ENCODE assay signal across 15 cellular contexts in the genomic region with DNA sequence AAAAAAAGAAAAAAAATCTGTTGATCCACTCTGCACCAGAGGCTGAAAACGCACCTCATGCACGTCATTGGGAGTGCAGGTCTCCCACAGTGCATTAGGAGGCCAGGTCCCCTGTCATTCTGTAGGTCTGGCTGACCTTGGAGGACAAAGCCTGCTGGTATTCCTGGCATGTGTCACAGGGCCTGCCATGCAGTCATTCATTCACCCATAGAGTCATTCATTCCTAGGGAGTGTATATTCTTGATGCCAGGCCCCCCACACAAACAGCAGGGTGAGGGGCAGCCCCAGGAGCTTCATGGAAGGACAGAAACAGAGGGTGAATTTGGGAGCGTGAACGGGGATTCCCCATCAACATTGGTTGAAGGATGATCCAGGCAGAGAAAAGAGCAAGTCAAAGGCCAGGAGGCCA. TPM values are rescaled to one million over a fixed set of nuclear protein-coding genes. Genes with fewer than 3 reads are reported as not detected.
DNase-seq lines count a peak whose midpoint lies in the region; ATAC-seq and TF ChIP-seq lines count a peak whose summit lies in the region.
"Had no signal": no experiment of that assay in that cellular context is flagged by ENCODE, and none has a peak within 500 bp of the region (broad histone marks: within the 10 kb centered on the region; RNA-seq: fewer than 3 reads in every experiment).

No MANE protein-coding gene starts in this region.

- no peaks in the 10 kb centered on the region for H3K9me3 Mint-ChIP-seq in activated T-cell treated with anti-CD3 and anti-CD28 coated beads, Interleukin-2, amount 50 U/mL, for 24 hours
- H3K9me3 Mint-ChIP-seq in endothelial cell (ENCODE audit: unreplicated experiment), result no peaks in the 10 kb centered on the region
- H3K9me3 Mint-ChIP-seq in stimulated activated memory B cell treated with anti-CD40 and anti-IgM and Interleukin-4, amounts not matched to agents 10 μg/mL and 1 μg/mL and 100 μg/mL, for 72 hours, result no peaks in the 10 kb centered on the region

- no peak overlapping the region for H3K27ac Mint-ChIP-seq in activated T-cell treated with anti-CD3 and anti-CD28 coated beads, Interleukin-2, amount 50 U/mL, for 24 hours
- H3K27ac Mint-ChIP-seq in endothelial cell (ENCODE audit: unreplicated experiment), result no peak overlapping the region
- peak overlapping the region; percentile 2 for H3K27ac Mint-ChIP-seq in stimulated activated memory B cell treated with anti-CD40 and anti-IgM and Interleukin-4, amounts not matched to agents 10 μg/mL and 1 μg/mL and 100 μg/mL, for 72 hours
- H3K27ac Mint-ChIP-seq: activated CD4-positive, alpha-beta T cell treated with anti-CD3 and anti-CD28 coated beads for 36 hours; progenitor cell of endocrine pancreas had no signal

- no peak for TF ChIP-seq POLR2A in NB4 (IDR thresholded peaks at IDR 0.05; ENCODE audit: extremely low read depth, insufficient read length)

- ATAC-seq in stimulated activated memory B cell treated with anti-CD40 and anti-IgM and Interleukin-4, amounts not matched to agents 10 μg/mL and 1 μg/mL and 100 μg/mL, for 72 hours, result no peak
- ATAC-seq in HG03520 (IDR thresholded peaks at IDR 0.05; ENCODE audit: unreplicated experiment), result no peak

- H3K36me3 Mint-ChIP-seq in activated T-cell treated with anti-CD3 and anti-CD28 coated beads, Interleukin-2, amount 50 U/mL, for 24 hours (ENCODE audit: low read depth), result no peaks in the 10 kb centered on the region
- H3K36me3 Mint-ChIP-seq in endothelial cell (ENCODE audit: low read depth, unreplicated experiment), result peaks cover 21% of the 10 kb centered on the region
- H3K36me3 Mint-ChIP-seq in stimulated activated memory B cell treated with anti-CD40 and anti-IgM and Interleukin-4, amounts not matched to agents 10 μg/mL and 1 μg/mL and 100 μg/mL, for 72 hours, result peaks cover 25% of the 10 kb centered on the region

- DNase-seq in activated T-cell treated with anti-CD3 and anti-CD28 coated beads, Interleukin-2, amount 50 U/mL, for 24 hours, result peak; percentile 28
- DNase-seq in activated T-cell treated with anti-CD3 and anti-CD28 coated beads, Interleukin-2, amount 50 U/mL, for 1 hour, result no peak
- DNase-seq in NB4 (ENCODE audit: low read depth) (no peak), endothelial cell (ENCODE audit: low spot score) (no peak), NCI-H1694 treated with DMSO at 0.1 percent for 48 hours (lab: John Stamatoyannopoulos, UW) (no peak), NCI-H748 treated with DMSO at 0.1 percent for 48 hours (lab: John Stamatoyannopoulos, UW) (no peak)

- H3K27me3 Mint-ChIP-seq in activated T-cell treated with anti-CD3 and anti-CD28 coated beads, Interleukin-2, amount 50 U/mL, for 24 hours, result no peaks in the 10 kb centered on the region
- H3K27me3 Mint-ChIP-seq in endothelial cell (ENCODE audit: unreplicated experiment), result peaks cover 3% of the 10 kb centered on the region
- H3K27me3 Mint-ChIP-seq in stimulated activated memory B cell treated with anti-CD40 and anti-IgM and Interleukin-4, amounts not matched to agents 10 μg/mL and 1 μg/mL and 100 μg/mL, for 72 hours, result peaks cover 7% of the 10 kb centered on the region
- H3K27me3 Mint-ChIP-seq: activated CD4-positive, alpha-beta T cell treated with anti-CD3 and anti-CD28 coated beads for 36 hours had no signal

- H3K4me1 Mint-ChIP-seq in activated T-cell treated with anti-CD3 and anti-CD28 coated beads, Interleukin-2, amount 50 U/mL, for 24 hours (ENCODE audit: low read depth), result peaks cover 10% of the 10 kb centered on the region
- peaks cover 15% of the 10 kb centered on the region for H3K4me1 Mint-ChIP-seq in endothelial cell (ENCODE audit: unreplicated experiment)
- H3K4me1 Mint-ChIP-seq in stimulated activated memory B cell treated with anti-CD40 and anti-IgM and Interleukin-4, amounts not matched to agents 10 μg/mL and 1 μg/mL and 100 μg/mL, for 72 hours, result peaks cover 36% of the 10 kb centered on the region
- H3K4me1 Mint-ChIP-seq: activated CD4-positive, alpha-beta T cell treated with anti-CD3 and anti-CD28 coated beads for 36 hours had no signal

- H3K4me3 Mint-ChIP-seq in activated T-cell treated with anti-CD3 and anti-CD28 coated beads, Interleukin-2, amount 50 U/mL, for 24 hours, result no peak overlapping the region
- peak overlapping the region; percentile 80 for H3K4me3 Mint-ChIP-seq in endothelial cell (ENCODE audit: unreplicated experiment)
- peak overlapping the region; percentile 42 for H3K4me3 Mint-ChIP-seq in stimulated activated memory B cell treated with anti-CD40 and anti-IgM and Interleukin-4, amounts not matched to agents 10 μg/mL and 1 μg/mL and 100 μg/mL, for 72 hours
- H3K4me3 Mint-ChIP-seq: activated CD4-positive, alpha-beta T cell treated with anti-CD3 and anti-CD28 coated beads for 36 hours had no signal

- H3K4me3 ChIP-seq in NB4 (ENCODE audit: low read depth, low read length), result peak overlapping the region; percentile 42
- H3K4me3 ChIP-seq: adrenal gland, GM12878 had no signal

- TF ChIP-seq CTCF in NB4 (IDR thresholded peaks at IDR 0.05; ENCODE audit: low read depth, low read length) (no peak), endothelial cell (IDR thresholded peaks at IDR 0.05; ENCODE audit: unreplicated experiment) (no peak)

RNA-seq across cellular contexts. Expression of a gene that starts 2.2 kb away (rescaled TPM):
- total RNA-seq in endothelial cell (ENCODE audit: unreplicated experiment), result 98.4 TPM

RNA-seq across cellular contexts. Expression of a gene that starts 40.5 kb away (rescaled TPM):
- total RNA-seq in endothelial cell (ENCODE audit: unreplicated experiment), result 80.6 TPM

RNA-seq across cellular contexts. Expression of a gene that starts 47.5 kb away (rescaled TPM):
- total RNA-seq in endothelial cell (ENCODE audit: unreplicated experiment), result not detected
- total RNA-seq: activated CD4-positive, alpha-beta T cell treated with anti-CD3 and anti-CD28 coated beads for 36 hours; Caco-2; GM12878; left lobe of liver; progenitor cell of endocrine pancreas; urinary bladder had no signal
